Comparison of ENCODE assay signal across 18 cellular contexts in genomic region chr5:60447488-60447920, GRCh38.
A peak's percentile ranks its signal among the peaks of the same experiment; 100 is the strongest.
DNase-seq lines count a peak whose midpoint lies in the region; ATAC-seq and TF ChIP-seq lines count a peak whose summit lies in the region.
"Had no signal": no experiment of that assay in that cellular context is flagged by ENCODE, and none has a peak within 500 bp of the region (broad histone marks: within the 10 kb centered on the region; RNA-seq: fewer than 3 reads in every experiment).

No MANE protein-coding gene starts in this region.

- no peak overlapping the region for H3K4me3 ChIP-seq in hepatocyte
- H3K4me3 ChIP-seq in smooth muscle cell, result no peak overlapping the region
- H3K4me3 ChIP-seq: K562 had no signal

- WGBS in hepatocyte (ENCODE audit: low lambda C conversion rate, missing lambda C conversion rate), result 49% methylated on average over 5 of the region's 5 CpGs
- WGBS in smooth muscle cell (ENCODE audit: low lambda C conversion rate), result 45% methylated on average over 5 of the region's 5 CpGs

- peak overlapping the region; percentile 45 for H3K4me2 ChIP-seq in hepatocyte
- no peak overlapping the region for H3K4me2 ChIP-seq in smooth muscle cell

- no peaks in the 10 kb centered on the region for H3K9me3 ChIP-seq in hepatocyte (ENCODE audit: low read depth)
- no peaks in the 10 kb centered on the region for H3K9me3 ChIP-seq in smooth muscle cell (replicated peaks; ENCODE audit: low read depth)

- H4K20me1 ChIP-seq in hepatocyte (ENCODE audit: insufficient read depth, poor library complexity, severe bottlenecking) (no peaks in the 10 kb centered on the region), smooth muscle cell (ENCODE audit: low read depth) (no peaks in the 10 kb centered on the region)

- H3K9me2 ChIP-seq in hepatocyte (replicated peaks; ENCODE audit: insufficient read depth), result no peaks in the 10 kb centered on the region

- ATAC-seq in HG03378 (IDR thresholded peaks at IDR 0.05; ENCODE audit: unreplicated experiment), result no peak
- ATAC-seq: K562 had no signal

- no peak for TF ChIP-seq CTCF in hepatocyte (IDR thresholded peaks at IDR 0.05; ENCODE audit: poor library complexity)
- no peak for TF ChIP-seq CTCF in smooth muscle cell (IDR thresholded peaks at IDR 0.05; ENCODE audit: borderline replicate concordance, insufficient read depth, poor library complexity, severe bottlenecking)

- no peaks in the 10 kb centered on the region for H3F3A ChIP-seq in smooth muscle cell (ENCODE audit: low read depth)

- H3K36me3 ChIP-seq in hepatocyte (replicated peaks; ENCODE audit: insufficient read depth, low read depth) (no peaks in the 10 kb centered on the region), smooth muscle cell (ENCODE audit: low read depth) (no peaks in the 10 kb centered on the region)

- H3K4me1 ChIP-seq in hepatocyte (ENCODE audit: insufficient read depth), result peaks cover 8% of the 10 kb centered on the region
- H3K4me1 ChIP-seq in smooth muscle cell (ENCODE audit: low read depth), result peaks cover 6% of the 10 kb centered on the region

- H3K79me2 ChIP-seq in hepatocyte, result no peaks in the 10 kb centered on the region
- H3K79me2 ChIP-seq in smooth muscle cell (ENCODE audit: low read depth), result no peaks in the 10 kb centered on the region

- peak; percentile 11 for DNase-seq in DMS79 treated with DMSO at 0.1 percent for 48 hours (lab: John Stamatoyannopoulos, UW)
- no peak for DNase-seq in DMS79 (lab: John Stamatoyannopoulos, UW)
- DNase-seq in NCI-H460 (ENCODE audit: extremely low read depth, low read depth), result peak; percentile 71
- DNase-seq in hepatocyte (ENCODE audit: low spot score), result peak; percentile 4
- DNase-seq in smooth muscle cell (lab: John Stamatoyannopoulos, UW; ENCODE audit: unreplicated experiment), result no peak
- DNase-seq in iPS-NIHi11 (ENCODE audit: low spot score), result no peak
- DNase-seq in LoVo (ENCODE audit: low spot score), result no peak
- DNase-seq: CD8-positive, alpha-beta memory T cell; H7; NCI-H1092 treated with DMSO at 0.1 percent for 48 hours; NCI-H1436 treated with DMSO at 0.1 percent for 48 hours; NCI-H1930; NCI-H510A treated with DMSO at 0.1 percent for 48 hours; NCI-H774; NK-92 treated with Interleukin-12 subunit alpha and Interleukin-12 subunit beta, amount 100 ng/mL, for 24 hours; SIG-M5 had no signal

- no peak overlapping the region for H3K9ac ChIP-seq in smooth muscle cell (ENCODE audit: low read depth)

- H3K27ac ChIP-seq in hepatocyte (no peak overlapping the region), smooth muscle cell (ENCODE audit: low read depth) (no peak overlapping the region)

- H3K27me3 ChIP-seq in hepatocyte, result peaks cover 13% of the 10 kb centered on the region
- H3K27me3 ChIP-seq in smooth muscle cell (ENCODE audit: low read depth), result no peaks in the 10 kb centered on the region

- H2AFZ ChIP-seq in hepatocyte (no peak overlapping the region), smooth muscle cell (ENCODE audit: low read depth) (peak overlapping the region; percentile 30)

Comparison
In these comparisons a context has a peak if more than half of its experiments do, and no peak if none do; other contexts are left out.
1. DNase-seq: peak in DMS79 treated with DMSO at 0.1 percent for 48 hours (single experiment), NCI-H460 (single experiment) and hepatocyte (single experiment); none in DMS79 (single experiment), smooth muscle cell (single experiment), iPS-NIHi11 (single experiment) and LoVo (single experiment).